In genomic region chr6:98957440-98957839, GRCh38 we compare ENCODE assay signal across 13 cellular contexts. TPM values are rescaled to one million over a fixed set of nuclear protein-coding genes. Genes with fewer than 3 reads are reported as not detected.
DNase-seq lines count a peak whose midpoint lies in the region; ATAC-seq and TF ChIP-seq lines count a peak whose summit lies in the region.
"Had no signal": no experiment of that assay in that cellular context is flagged by ENCODE, and none has a peak within 500 bp of the region (broad histone marks: within the 10 kb centered on the region; RNA-seq: fewer than 3 reads in every experiment).

No MANE protein-coding gene starts in this region.

- peak; percentile 66 for DNase-seq in AG10803 (ENCODE audit: low read depth)
- DNase-seq in M059J (ENCODE audit: low read depth), result peak; percentile 89
- DNase-seq in brain microvascular endothelial cell, result peak; percentile 68
- DNase-seq in left lung, result peak in 1 of 2 donors; percentile 22
- no peak for DNase-seq in activated CD4-positive, alpha-beta T cell treated with anti-CD3 and anti-CD28 coated beads, Interleukin-2, amount 50 U/mL, for 4 hours
- DNase-seq in NCI-H2227 treated with DMSO at 0.1 percent for 48 hours (lab: John Stamatoyannopoulos, UW), result no peak
- DNase-seq in NCI-H2081 (lab: John Stamatoyannopoulos, UW), result no peak
- no peak for DNase-seq in NCI-H774 (lab: John Stamatoyannopoulos, UW)
- DNase-seq: amygdala, NCI-H2171, ovary, testis had no signal

- ATAC-seq in left lung, result peak; percentile 36

- H3K27ac ChIP-seq in brain microvascular endothelial cell (no peak overlapping the region), left lung (no peak overlapping the region)
- H3K27ac ChIP-seq: esophagus muscularis mucosa, ovary, testis had no signal

- H3K4me1 ChIP-seq in left lung, result no peaks in the 10 kb centered on the region
- H3K4me1 ChIP-seq: esophagus muscularis mucosa, testis had no signal

- TF ChIP-seq CTCF in AG10803 (conservative IDR thresholded peaks at IDR 0.05; ENCODE audit: low read length) (no peak), brain microvascular endothelial cell (IDR thresholded peaks at IDR 0.05; ENCODE audit: low read depth, low read length, missing control alignments) (no peak), left lung (IDR thresholded peaks at IDR 0.05) (no peak)

- in situ Hi-C loops in brain microvascular endothelial cell (cut with HindIII; ENCODE audit: low pct_ligation_motif_present, low sequenced_read_pairs), result no loop called here

- no peak overlapping the region for H3K4me3 ChIP-seq in AG10803 (ENCODE audit: low read length)
- no peak overlapping the region for H3K4me3 ChIP-seq in brain microvascular endothelial cell (ENCODE audit: low read depth, low read length)
- no peak overlapping the region for H3K4me3 ChIP-seq in left lung
- H3K4me3 ChIP-seq: esophagus muscularis mucosa, ovary, testis had no signal

- H3K27me3 ChIP-seq in brain microvascular endothelial cell (replicated peaks) (no peaks in the 10 kb centered on the region), left lung (no peaks in the 10 kb centered on the region)
- H3K27me3 ChIP-seq: esophagus muscularis mucosa, ovary, testis had no signal

- H3K9me3 ChIP-seq in left lung, result no peaks in the 10 kb centered on the region
- H3K9me3 ChIP-seq: esophagus muscularis mucosa, ovary, testis had no signal

- intact Hi-C loops in left lung (cut with DNase I), result no loop called here

- H3K36me3 ChIP-seq in brain microvascular endothelial cell (replicated peaks) (no peaks in the 10 kb centered on the region), left lung (no peaks in the 10 kb centered on the region)
- H3K36me3 ChIP-seq: esophagus muscularis mucosa, ovary had no signal

RNA-seq across cellular contexts. Expression of gene FBXL4, which starts 9.7 kb away (rescaled TPM):
- total RNA-seq in M059J (2014; rRNA removed; shearing (Covaris generic)), result 8.8 and 9.6 TPM in 2 replicates
- 10 to 100 TPM; 20.5 to 20.7 TPM for total RNA-seq in left lung

Comparison
In these comparisons a context has a peak if more than half of its experiments do, and no peak if none do; other contexts are left out.
1. DNase-seq: peak in AG10803 (single experiment), M059J (single experiment) and brain microvascular endothelial cell (single experiment); none in activated CD4-positive, alpha-beta T cell treated with anti-CD3 and anti-CD28 coated beads, Interleukin-2, amount 50 U/mL, for 4 hours (0 of 2), NCI-H2227 treated with DMSO at 0.1 percent for 48 hours (single experiment), NCI-H2081 (0 of 2) and NCI-H774 (single experiment).